In the genomic region with DNA sequence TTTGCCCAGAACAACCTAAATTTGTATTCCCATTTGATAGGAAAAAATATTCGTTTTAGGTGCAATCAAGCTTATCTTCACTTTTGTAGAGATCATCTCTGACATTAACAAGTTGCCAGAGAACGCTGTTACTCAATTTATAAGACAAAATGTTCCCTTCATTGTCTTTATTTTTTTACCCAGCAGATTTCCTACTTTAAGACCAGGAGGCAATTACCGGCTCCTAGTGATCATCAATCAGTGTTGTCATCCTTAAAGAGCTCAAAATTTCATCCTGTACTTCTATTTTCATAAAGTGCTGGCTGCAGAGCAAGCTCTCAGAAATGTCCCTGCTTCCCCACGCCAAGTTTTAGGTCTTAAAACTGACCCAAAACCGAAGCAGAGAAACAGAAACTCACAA, we compare ENCODE assay signal across 18 cellular contexts.
"Had no signal": no experiment of that assay in that cellular context is flagged by ENCODE, and none has a peak within 500 bp of the region (broad histone marks: within the 10 kb centered on the region; RNA-seq: fewer than 3 reads in every experiment).

No MANE protein-coding gene starts in this region.

- H3K9me3 ChIP-seq: colonic mucosa had no signal

- H3K27me3 ChIP-seq: colonic mucosa had no signal

- ATAC-seq: activated CD8-positive, alpha-beta memory T cell treated with anti-CD3 and anti-CD28 coated beads, Interleukin-2, amount 10 ng/mL, durations not matched to agents 7 days and 5 days; activated naive CD8-positive, alpha-beta T cell treated with anti-CD3 and anti-CD28 coated beads, Interleukin-2, amount 50 U/mL, for 24 hours; natural killer cell; right cardiac atrium; SK-N-SH treated with all-trans-retinoic acid at 6 μM for 48 hours; stimulated activated naive CD8-positive, alpha-beta T cell treated with anti-CD3 and anti-CD28 coated beads, Interleukin-15, Interleukin-2, amounts not matched to agents 100 U/mL and 50 U/mL, for 24 hours had no signal

- H3K4me3 ChIP-seq: colonic mucosa, smooth muscle cell had no signal

- H3K4me1 ChIP-seq: colonic mucosa had no signal

- H3K27ac ChIP-seq: colonic mucosa, VCaP had no signal

- H3K36me3 ChIP-seq: colonic mucosa had no signal

- DNase-seq: activated CD4-positive, alpha-beta memory T cell treated with anti-CD3 and anti-CD28 coated beads for 36 hours; activated CD4-positive, alpha-beta T cell treated with anti-CD3 and anti-CD28 coated beads for 1 hour; activated CD8-positive, alpha-beta memory T cell treated with anti-CD3 and anti-CD28 coated beads, Interleukin-2, amount 10 ng/mL, durations not matched to agents 7 days and 5 days; activated naive CD4-positive, alpha-beta T cell treated with anti-CD3 and anti-CD28 coated beads for 36 hours; activated naive CD8-positive, alpha-beta T cell treated with anti-CD3 and anti-CD28 coated beads, Interleukin-2, amount 50 U/mL, for 24 hours; activated T-cell treated with anti-CD3 and anti-CD28 coated beads, Interleukin-2, amount 50 U/mL, for 1 hour; colonic mucosa; effector CD4-positive, alpha-beta T cell; mesenchymal stem cell; natural killer cell; posterior cingulate gyrus; right cardiac atrium; SHP77 treated with DMSO at 0.1 percent for 48 hours; stimulated activated naive CD8-positive, alpha-beta T cell treated with anti-CD3 and anti-CD28 coated beads, Interleukin-15, Interleukin-2, amounts not matched to agents 100 U/mL and 50 U/mL, for 24 hours; T-helper 1 cell had no signal
